In the genomic region with DNA sequence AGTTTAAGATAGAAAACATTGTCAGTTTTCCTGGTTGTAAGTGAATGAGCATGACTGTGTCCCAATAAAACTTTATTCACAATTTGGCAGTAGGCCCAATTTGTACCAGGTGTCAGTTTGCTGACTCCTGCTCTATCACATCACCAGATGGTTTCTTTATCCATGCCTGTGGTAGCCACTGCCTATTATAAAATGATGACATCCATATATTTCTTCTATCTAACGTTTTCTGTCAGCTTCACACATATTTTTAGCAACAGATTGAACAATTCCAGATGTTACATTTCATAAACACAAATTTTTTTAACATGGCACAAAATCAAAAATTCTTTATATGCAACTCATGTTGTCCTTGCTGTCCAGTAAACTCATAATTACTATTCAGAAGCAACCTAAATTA, we compare ENCODE assay signal across 23 cellular contexts.
"Had no signal": no experiment of that assay in that cellular context is flagged by ENCODE, and none has a peak within 500 bp of the region (broad histone marks: within the 10 kb centered on the region; RNA-seq: fewer than 3 reads in every experiment).

No MANE protein-coding gene starts in this region.

- H3K36me3 ChIP-seq: adrenal gland, ascending aorta had no signal

- H3K4me2 ChIP-seq: SK-N-SH had no signal

- H3K9me3 ChIP-seq: adrenal gland, ascending aorta, SK-N-SH had no signal

- H3K27me3 ChIP-seq: adrenal gland, ascending aorta had no signal

- H3K4me1 ChIP-seq: adrenal gland, ascending aorta had no signal

- ATAC-seq: activated T-helper 17 cell treated with anti-CD3 and anti-CD28 coated beads, Interleukin-2, amount 50 U/mL, for 72 hours; Right ventricle myocardium inferior had no signal

- H3K4me3 ChIP-seq: adrenal gland, ascending aorta had no signal

- H3K9me2 ChIP-seq: SK-N-SH had no signal

- DNase-seq: activated CD4-positive, alpha-beta memory T cell treated with anti-CD3 and anti-CD28 coated beads, Interleukin-2, amount 10 ng/mL, durations not matched to agents 7 days and 5 days; activated CD4-positive, alpha-beta T cell treated with anti-CD3 and anti-CD28 coated beads, Interleukin-2, amount 10 ng/mL, durations not matched to agents 7 days and 5 days; activated CD4-positive, CD25-positive, alpha-beta regulatory T cell; activated gamma-delta T cell; activated naive CD4-positive, alpha-beta T cell treated with anti-CD3 and anti-CD28 coated beads for 36 hours; activated naive CD8-positive, alpha-beta T cell treated with anti-CD3 and anti-CD28 coated beads for 36 hours; activated T-cell treated with anti-CD3 and anti-CD28 coated beads for 4 hours; activated T-cell treated with anti-CD3 and anti-CD28 coated beads, Interleukin-2, amount 50 U/mL, for 48 hours; adrenal gland; Kasumi-1; KBM-7; NCI-H1048; NCI-H146; NCI-H187 treated with DMSO at 0.1 percent for 48 hours; NCI-H2081 treated with DMSO at 0.1 percent for 48 hours; NCI-H226; NCI-H526; SK-N-SH; T-helper 1 cell had no signal

- H3K27ac ChIP-seq: adrenal gland, ascending aorta, VCaP had no signal

- H3K9ac ChIP-seq: SK-N-SH had no signal
